Comparison of ENCODE assay signal across 1 cellular context in the genomic region with DNA sequence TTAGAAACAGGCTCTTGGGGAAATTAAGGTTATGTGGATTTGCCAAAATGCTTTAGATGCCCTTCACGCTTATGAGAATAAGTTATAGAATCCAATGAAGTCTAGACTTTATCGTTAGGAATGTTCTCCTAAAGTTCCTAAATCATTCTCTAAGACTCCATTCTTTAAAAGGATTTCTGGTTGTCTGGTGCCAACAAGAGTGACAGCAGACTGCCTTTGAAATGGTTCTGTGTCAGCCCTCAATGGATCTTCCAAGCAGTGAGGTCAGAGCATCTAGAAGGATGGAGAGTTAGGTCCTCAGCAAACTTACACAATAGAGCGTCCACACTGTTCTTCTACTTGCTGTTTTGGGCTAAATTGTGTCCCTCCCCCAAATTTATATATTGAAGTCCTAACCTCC.
TF ChIP-seq lines count a peak whose summit lies in the region.

No MANE protein-coding gene starts in this region.

TF ChIP-seq in WTC11, 78 proteins besides CTCF, POLR2A, EP300 and RAD21 (continued from another document):
- TF ChIP-seq, protein P1, sequence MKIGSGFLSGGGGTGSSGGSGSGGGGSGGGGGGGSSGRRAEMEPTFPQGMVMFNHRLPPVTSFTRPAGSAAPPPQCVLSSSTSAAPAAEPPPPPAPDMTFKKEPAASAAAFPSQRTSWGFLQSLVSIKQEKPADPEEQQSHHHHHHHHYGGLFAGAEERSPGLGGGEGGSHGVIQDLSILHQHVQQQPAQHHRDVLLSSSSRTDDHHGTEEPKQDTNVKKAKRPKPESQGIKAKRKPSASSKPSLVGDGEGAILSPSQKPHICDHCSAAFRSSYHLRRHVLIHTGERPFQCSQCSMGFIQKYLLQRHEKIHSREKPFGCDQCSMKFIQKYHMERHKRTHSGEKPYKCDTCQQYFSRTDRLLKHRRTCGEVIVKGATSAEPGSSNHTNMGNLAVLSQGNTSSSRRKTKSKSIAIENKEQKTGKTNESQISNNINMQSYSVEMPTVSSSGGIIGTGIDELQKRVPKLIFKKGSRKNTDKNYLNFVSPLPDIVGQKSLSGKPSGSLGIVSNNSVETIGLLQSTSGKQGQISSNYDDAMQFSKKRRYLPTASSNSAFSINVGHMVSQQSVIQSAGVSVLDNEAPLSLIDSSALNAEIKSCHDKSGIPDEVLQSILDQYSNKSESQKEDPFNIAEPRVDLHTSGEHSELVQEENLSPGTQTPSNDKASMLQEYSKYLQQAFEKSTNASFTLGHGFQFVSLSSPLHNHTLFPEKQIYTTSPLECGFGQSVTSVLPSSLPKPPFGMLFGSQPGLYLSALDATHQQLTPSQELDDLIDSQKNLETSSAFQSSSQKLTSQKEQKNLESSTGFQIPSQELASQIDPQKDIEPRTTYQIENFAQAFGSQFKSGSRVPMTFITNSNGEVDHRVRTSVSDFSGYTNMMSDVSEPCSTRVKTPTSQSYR (CRISPR knock-in tag; IDR thresholded peaks at IDR 0.05): no peak
- TF ChIP-seq, protein P2, sequence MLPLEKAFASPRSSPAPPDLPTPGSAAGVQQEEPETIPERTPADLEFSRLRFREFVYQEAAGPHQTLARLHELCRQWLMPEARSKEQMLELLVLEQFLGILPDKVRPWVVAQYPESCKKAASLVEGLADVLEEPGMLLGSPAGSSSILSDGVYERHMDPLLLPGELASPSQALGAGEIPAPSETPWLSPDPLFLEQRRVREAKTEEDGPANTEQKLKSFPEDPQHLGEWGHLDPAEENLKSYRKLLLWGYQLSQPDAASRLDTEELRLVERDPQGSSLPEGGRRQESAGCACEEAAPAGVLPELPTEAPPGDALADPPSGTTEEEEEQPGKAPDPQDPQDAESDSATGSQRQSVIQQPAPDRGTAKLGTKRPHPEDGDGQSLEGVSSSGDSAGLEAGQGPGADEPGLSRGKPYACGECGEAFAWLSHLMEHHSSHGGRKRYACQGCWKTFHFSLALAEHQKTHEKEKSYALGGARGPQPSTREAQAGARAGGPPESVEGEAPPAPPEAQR (CRISPR knock-in tag; IDR thresholded peaks at IDR 0.05): no peak
- TF ChIP-seq PRRX2 (CRISPR knock-in tag; IDR thresholded peaks at IDR 0.05) (no peak), SP1 (CRISPR knock-in tag; conservative IDR thresholded peaks at IDR 0.05) (no peak), ZNF317 (CRISPR knock-in tag; IDR thresholded peaks at IDR 0.05; ENCODE audit: borderline replicate concordance, low read depth) (peak; percentile 55; the same call in 1 of the 2 replicates)
